24 cellular contexts compared by ENCODE assay signal in the genomic region with DNA sequence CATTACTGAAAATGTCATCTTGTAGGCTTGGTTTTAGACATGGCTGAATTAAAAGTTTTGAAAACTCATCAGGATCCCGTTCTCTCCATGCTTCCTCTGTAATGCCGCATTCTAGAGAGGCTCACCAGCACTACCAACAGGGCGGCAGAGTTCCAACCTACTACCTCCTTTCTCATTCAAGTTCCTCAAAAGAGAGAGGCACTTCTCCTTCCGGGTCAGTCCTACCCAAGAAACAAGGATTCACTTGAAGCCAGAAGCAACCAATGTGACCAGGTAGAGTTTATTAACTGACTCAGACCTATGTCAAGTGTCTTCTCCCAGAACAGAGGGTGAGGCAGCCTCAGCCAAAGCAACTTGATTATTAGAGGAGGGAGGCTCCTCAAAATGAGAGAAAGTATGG.
"Had no signal": no experiment of that assay in that cellular context is flagged by ENCODE, and none has a peak within 500 bp of the region (broad histone marks: within the 10 kb centered on the region; RNA-seq: fewer than 3 reads in every experiment).

No MANE protein-coding gene starts in this region.

- H3K9me3 ChIP-seq: body of pancreas, left ventricle myocardium inferior, sigmoid colon, testis, upper lobe of left lung had no signal

- H2AFZ ChIP-seq: hepatocyte had no signal

- H3K4me2 ChIP-seq: hepatocyte had no signal

- H3K36me3 Mint-ChIP-seq: activated naive CD4-positive, alpha-beta T cell treated with anti-CD3 and anti-CD28 coated beads, Interleukin-2, amount 50 U/mL, for 24 hours; mesothelial cell of epicardium; natural killer cell had no signal

- H3K4me3 ChIP-seq: body of pancreas, cardiac muscle cell, hepatocyte, left ventricle myocardium inferior, sigmoid colon, testis, upper lobe of left lung had no signal

- H3K4me3 Mint-ChIP-seq: activated CD4-positive, alpha-beta memory T cell treated with anti-CD3 and anti-CD28 coated beads, Interleukin-2, amount 10 ng/mL, durations not matched to agents 7 days and 5 days; activated CD4-positive, alpha-beta T cell treated with anti-CD3 and anti-CD28 coated beads, Interleukin-2, amount 10 ng/mL, durations not matched to agents 24 days and 14 days; activated naive CD4-positive, alpha-beta T cell treated with anti-CD3 and anti-CD28 coated beads, Interleukin-2, amount 50 U/mL, for 24 hours; activated T-helper 1 cell treated with anti-CD3 and anti-CD28 coated beads, Interleukin-12 subunit alpha, Interleukin-12 subunit beta, Interleukin-2, Interleukin-4 antibody, amounts not matched to agents 30 ng/mL and 10 ng/mL and 1 ng/mL, durations not matched to agents 14 hours and 24 hours and 36 hours; dendritic cell treated with granulocyte-macrophage colony-stimulating factor and Interleukin-4, amounts not matched to agents 40 ng/mL and 50 ng/mL, for 4 days; mesothelial cell of epicardium; natural killer cell; T-helper 17 cell had no signal

- H3K4me1 Mint-ChIP-seq: activated CD4-positive, alpha-beta memory T cell treated with anti-CD3 and anti-CD28 coated beads, Interleukin-2, amount 10 ng/mL, durations not matched to agents 7 days and 5 days; activated CD4-positive, alpha-beta T cell treated with anti-CD3 and anti-CD28 coated beads, Interleukin-2, amount 10 ng/mL, durations not matched to agents 24 days and 14 days; activated naive CD4-positive, alpha-beta T cell treated with anti-CD3 and anti-CD28 coated beads, Interleukin-2, amount 50 U/mL, for 24 hours; mesothelial cell of epicardium; natural killer cell; T-helper 17 cell had no signal

- H3K27me3 Mint-ChIP-seq: dendritic cell treated with granulocyte-macrophage colony-stimulating factor and Interleukin-4, amounts not matched to agents 40 ng/mL and 50 ng/mL, for 4 days; progenitor cell of endocrine pancreas had no signal

- H3K27ac Mint-ChIP-seq: activated CD4-positive, alpha-beta memory T cell treated with anti-CD3 and anti-CD28 coated beads, Interleukin-2, amount 10 ng/mL, durations not matched to agents 7 days and 5 days; activated CD4-positive, alpha-beta T cell treated with anti-CD3 and anti-CD28 coated beads, Interleukin-2, amount 10 ng/mL, durations not matched to agents 24 days and 14 days; activated naive CD4-positive, alpha-beta T cell treated with anti-CD3 and anti-CD28 coated beads, Interleukin-2, amount 50 U/mL, for 24 hours; activated T-helper 1 cell treated with anti-CD3 and anti-CD28 coated beads, Interleukin-12 subunit alpha, Interleukin-12 subunit beta, Interleukin-2, Interleukin-4 antibody, amounts not matched to agents 30 ng/mL and 10 ng/mL and 1 ng/mL, durations not matched to agents 14 hours and 24 hours and 36 hours; dendritic cell treated with granulocyte-macrophage colony-stimulating factor and Interleukin-4, amounts not matched to agents 40 ng/mL and 50 ng/mL, for 4 days; mesothelial cell of epicardium; natural killer cell; progenitor cell of endocrine pancreas; T-helper 17 cell had no signal

- H3K4me1 ChIP-seq: body of pancreas, foreskin keratinocyte, left ventricle myocardium inferior, sigmoid colon, testis, upper lobe of left lung had no signal

- H3K79me2 ChIP-seq: hepatocyte had no signal

- ATAC-seq: body of pancreas, foreskin keratinocyte, natural killer cell, T-helper 17 cell had no signal

- H3K9me3 Mint-ChIP-seq: activated CD4-positive, alpha-beta memory T cell treated with anti-CD3 and anti-CD28 coated beads, Interleukin-2, amount 10 ng/mL, durations not matched to agents 7 days and 5 days; activated CD4-positive, alpha-beta T cell treated with anti-CD3 and anti-CD28 coated beads, Interleukin-2, amount 10 ng/mL, durations not matched to agents 24 days and 14 days; activated naive CD4-positive, alpha-beta T cell treated with anti-CD3 and anti-CD28 coated beads, Interleukin-2, amount 50 U/mL, for 24 hours; activated T-helper 1 cell treated with anti-CD3 and anti-CD28 coated beads, Interleukin-12 subunit alpha, Interleukin-12 subunit beta, Interleukin-2, Interleukin-4 antibody, amounts not matched to agents 30 ng/mL and 10 ng/mL and 1 ng/mL, durations not matched to agents 14 hours and 24 hours and 36 hours; dendritic cell treated with granulocyte-macrophage colony-stimulating factor and Interleukin-4, amounts not matched to agents 40 ng/mL and 50 ng/mL, for 4 days; mesothelial cell of epicardium; natural killer cell had no signal

- DNase-seq: activated CD4-positive, alpha-beta memory T cell treated with anti-CD3 and anti-CD28 coated beads, Interleukin-2, amount 10 ng/mL, durations not matched to agents 7 days and 5 days; activated CD4-positive, alpha-beta T cell treated with anti-CD3 and anti-CD28 coated beads, Interleukin-2, amount 10 ng/mL, durations not matched to agents 24 days and 14 days; activated gamma-delta T cell treated with Interleukin-2 at 50 U/mL for 16 hours; anterior cingulate cortex; body of pancreas; effector CD4-positive, alpha-beta T cell; foreskin keratinocyte; left ventricle myocardium inferior; mammary epithelial cell; natural killer cell; retina; sigmoid colon; stimulated activated CD4-positive, alpha-beta T cell treated with anti-CD3 and anti-CD28 coated beads, Interleukin-2, amount 100 ng/mL, for 48 hours; stimulated activated naive CD4-positive, alpha-beta T cell; T-helper 17 cell; testis; upper lobe of left lung had no signal

- H3K27ac ChIP-seq: body of pancreas, cardiac muscle cell, foreskin keratinocyte, hepatocyte, left ventricle myocardium inferior, sigmoid colon, testis, upper lobe of left lung had no signal

- H3K36me3 ChIP-seq: cardiac muscle cell, left ventricle myocardium inferior, sigmoid colon, upper lobe of left lung had no signal

- H3K27me3 ChIP-seq: body of pancreas, hepatocyte, sigmoid colon, testis, upper lobe of left lung had no signal
